1 cellular context compared by ENCODE assay signal in the genomic region with DNA sequence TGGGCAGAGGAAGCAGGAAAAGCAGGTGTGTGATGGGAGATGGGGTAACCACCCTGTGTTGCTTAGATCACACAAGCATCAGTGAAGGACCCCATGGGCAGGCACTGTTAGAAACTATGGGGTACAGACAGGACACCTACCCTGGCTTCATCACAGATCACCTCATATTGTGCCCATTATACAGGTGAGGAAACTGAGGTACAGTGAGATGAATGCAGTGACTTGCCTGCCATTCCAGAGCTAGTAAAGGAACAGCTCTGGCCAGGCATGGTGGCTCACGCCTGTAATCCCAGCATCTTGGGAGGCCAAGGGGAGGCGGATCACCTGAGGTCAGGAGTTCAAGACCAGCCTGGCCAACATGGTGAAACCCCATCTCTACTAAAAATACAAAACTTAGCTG.
TF ChIP-seq lines count a peak whose summit lies in the region.

No MANE protein-coding gene starts in this region.

TF ChIP-seq in K562, 482 proteins besides CTCF, POLR2A, EP300 and RAD21:
- no peak for TF ChIP-seq RUNX1 (IDR thresholded peaks at IDR 0.05; ENCODE audit: low read depth)
- peak in 1 of 2 experiments; percentile 84; a peak in 3 of 4 replicates for TF ChIP-seq KDM1A (IDR thresholded peaks at IDR 0.05)
- TF ChIP-seq, protein P1, sequence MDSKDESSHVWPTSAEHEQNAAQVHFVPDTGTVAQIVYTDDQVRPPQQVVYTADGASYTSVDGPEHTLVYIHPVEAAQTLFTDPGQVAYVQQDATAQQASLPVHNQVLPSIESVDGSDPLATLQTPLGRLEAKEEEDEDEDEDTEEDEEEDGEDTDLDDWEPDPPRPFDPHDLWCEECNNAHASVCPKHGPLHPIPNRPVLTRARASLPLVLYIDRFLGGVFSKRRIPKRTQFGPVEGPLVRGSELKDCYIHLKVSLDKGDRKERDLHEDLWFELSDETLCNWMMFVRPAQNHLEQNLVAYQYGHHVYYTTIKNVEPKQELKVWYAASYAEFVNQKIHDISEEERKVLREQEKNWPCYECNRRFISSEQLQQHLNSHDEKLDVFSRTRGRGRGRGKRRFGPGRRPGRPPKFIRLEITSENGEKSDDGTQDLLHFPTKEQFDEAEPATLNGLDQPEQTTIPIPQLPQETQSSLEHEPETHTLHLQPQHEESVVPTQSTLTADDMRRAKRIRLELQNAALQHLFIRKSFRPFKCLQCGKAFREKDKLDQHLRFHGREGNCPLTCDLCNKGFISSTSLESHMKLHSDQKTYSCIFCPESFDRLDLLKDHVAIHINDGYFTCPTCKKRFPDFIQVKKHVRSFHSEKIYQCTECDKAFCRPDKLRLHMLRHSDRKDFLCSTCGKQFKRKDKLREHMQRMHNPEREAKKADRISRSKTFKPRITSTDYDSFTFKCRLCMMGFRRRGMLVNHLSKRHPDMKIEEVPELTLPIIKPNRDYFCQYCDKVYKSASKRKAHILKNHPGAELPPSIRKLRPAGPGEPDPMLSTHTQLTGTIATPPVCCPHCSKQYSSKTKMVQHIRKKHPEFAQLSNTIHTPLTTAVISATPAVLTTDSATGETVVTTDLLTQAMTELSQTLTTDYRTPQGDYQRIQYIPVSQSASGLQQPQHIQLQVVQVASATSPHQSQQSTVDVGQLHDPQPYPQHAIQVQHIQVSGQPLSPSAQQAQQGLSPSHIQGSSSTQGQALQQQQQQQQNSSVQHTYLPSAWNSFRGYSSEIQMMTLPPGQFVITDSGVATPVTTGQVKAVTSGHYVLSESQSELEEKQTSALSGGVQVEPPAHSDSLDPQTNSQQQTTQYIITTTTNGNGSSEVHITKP (IDR thresholded peaks at IDR 0.05; ENCODE audit: partially characterized antibody) = no peak
- TF ChIP-seq ZNF165 (CRISPR knock-in tag; IDR thresholded peaks at IDR 0.05; ENCODE audit: borderline replicate concordance) = no peak
- no peak for TF ChIP-seq CHD1 (IDR thresholded peaks at IDR 0.05; ENCODE audit: low read length)
- TF ChIP-seq SRSF1 (IDR thresholded peaks at IDR 0.05; ENCODE audit: low read depth, low read length) = no peak
- TF ChIP-seq SETDB1 (IDR thresholded peaks at IDR 0.05; ENCODE audit: low read length) = no peak
- peak; percentile 71 for TF ChIP-seq RBM25 (IDR thresholded peaks at IDR 0.05; ENCODE audit: low read depth, low read length, severe bottlenecking)
- peak; percentile 91 for TF ChIP-seq BCOR (IDR thresholded peaks at IDR 0.05)
- no peak for TF ChIP-seq CCNT2 (IDR thresholded peaks at IDR 0.05; ENCODE audit: borderline replicate concordance, extremely low read depth, insufficient read length, low read depth, low read length)
- TF ChIP-seq, protein P2, sequence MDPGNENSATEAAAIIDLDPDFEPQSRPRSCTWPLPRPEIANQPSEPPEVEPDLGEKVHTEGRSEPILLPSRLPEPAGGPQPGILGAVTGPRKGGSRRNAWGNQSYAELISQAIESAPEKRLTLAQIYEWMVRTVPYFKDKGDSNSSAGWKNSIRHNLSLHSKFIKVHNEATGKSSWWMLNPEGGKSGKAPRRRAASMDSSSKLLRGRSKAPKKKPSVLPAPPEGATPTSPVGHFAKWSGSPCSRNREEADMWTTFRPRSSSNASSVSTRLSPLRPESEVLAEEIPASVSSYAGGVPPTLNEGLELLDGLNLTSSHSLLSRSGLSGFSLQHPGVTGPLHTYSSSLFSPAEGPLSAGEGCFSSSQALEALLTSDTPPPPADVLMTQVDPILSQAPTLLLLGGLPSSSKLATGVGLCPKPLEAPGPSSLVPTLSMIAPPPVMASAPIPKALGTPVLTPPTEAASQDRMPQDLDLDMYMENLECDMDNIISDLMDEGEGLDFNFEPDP (CRISPR knock-in tag; IDR thresholded peaks at IDR 0.05) = no peak
- peak; percentile 69; the same call in 1 of the 2 replicates for TF ChIP-seq CBX1 (IDR thresholded peaks at IDR 0.05; ENCODE audit: low read depth)
- TF ChIP-seq RCOR1 (IDR thresholded peaks at IDR 0.05; ENCODE audit: borderline replicate concordance in 1 of 2, low read depth in 2 of 2, low read length in 2 of 2) = 0 out of 4 replicates have a peak, but pooled peaks of 1 of the 2 experiments have one; percentile 4
- TF ChIP-seq SMARCA5 (IDR thresholded peaks at IDR 0.05) = peak; percentile 62
